ENCODE assay signal across 8 cellular contexts in genomic region chrX:129932137-129932791, GRCh38. TPM values are rescaled to one million over a fixed set of nuclear protein-coding genes. Genes with fewer than 3 reads are reported as not detected.
DNase-seq lines count a peak whose midpoint lies in the region; ATAC-seq, FAIRE-seq and TF ChIP-seq lines count a peak whose summit lies in the region.

No MANE protein-coding gene starts in this region.

- peak; percentile 40 for DNase-seq in COLO668 (lab: John Stamatoyannopoulos, UW; ENCODE audit: unreplicated experiment)
- DNase-seq in LNCaP clone FGC (ENCODE audit: low read depth) = peak; percentile 69
- DNase-seq in activated naive CD8-positive, alpha-beta T cell treated with anti-CD3 and anti-CD28 coated beads, Interleukin-2, amount 10 ng/mL, durations not matched to agents 7 days and 5 days = peak; percentile 78
- peak; percentile 80 to 93 for DNase-seq in cardiac muscle cell (ENCODE audit: low read depth in 1 of 2, low spot score in 1 of 2)
- DNase-seq in pancreas = peak; percentile 84 to 93 (median 92)
- DNase-seq in tibial nerve (ENCODE audit: low spot score in 2 of 2) = peak; percentile 81 to 85

- H3K4me2 ChIP-seq in SU-DHL-6 (ENCODE audit: low read depth, low read length, poor library complexity, severe bottlenecking) = peak overlapping the region; percentile 75

- no peaks in the 10 kb centered on the region for H3K9me3 ChIP-seq in SU-DHL-6 (ENCODE audit: insufficient read depth, low read length)
- H3K9me3 ChIP-seq in cardiac muscle cell (ENCODE audit: low read depth) = no peaks in the 10 kb centered on the region
- no peaks in the 10 kb centered on the region for H3K9me3 ChIP-seq in pancreas
- H3K9me3 ChIP-seq in tibial nerve = no peaks in the 10 kb centered on the region

- intact Hi-C loops in pancreas (cut with DNase I) = no loop called here

- H3K36me3 Mint-ChIP-seq in activated naive CD8-positive, alpha-beta T cell treated with anti-CD3 and anti-CD28 coated beads, Interleukin-2, amount 10 ng/mL, durations not matched to agents 7 days and 5 days = peaks cover 3% of the 10 kb centered on the region

- no peaks in the 10 kb centered on the region for H3K9me2 ChIP-seq in SU-DHL-6 (replicated peaks; ENCODE audit: insufficient read depth, low read length)

- H3K36me3 ChIP-seq in SU-DHL-6 (ENCODE audit: low read length) = no peaks in the 10 kb centered on the region
- no peaks in the 10 kb centered on the region for H3K36me3 ChIP-seq in cardiac muscle cell
- H3K36me3 ChIP-seq in pancreas = peaks cover 0 to 4% (median 0%) of the 10 kb centered on the region in 3 donors
- peaks cover 0 to 18% (median 0%) of the 10 kb centered on the region in 3 donors for H3K36me3 ChIP-seq in tibial nerve

- peak overlapping the region; percentile 75 for H3K27ac Mint-ChIP-seq in activated naive CD8-positive, alpha-beta T cell treated with anti-CD3 and anti-CD28 coated beads, Interleukin-2, amount 10 ng/mL, durations not matched to agents 7 days and 5 days

- H3K9ac ChIP-seq in SU-DHL-6 (ENCODE audit: low read length) = peak overlapping the region; percentile 71

- H3K9me3 Mint-ChIP-seq in activated naive CD8-positive, alpha-beta T cell treated with anti-CD3 and anti-CD28 coated beads, Interleukin-2, amount 10 ng/mL, durations not matched to agents 7 days and 5 days = no peaks in the 10 kb centered on the region

- H3F3A ChIP-seq in SU-DHL-6 (ENCODE audit: insufficient read depth) = peaks cover 19% of the 10 kb centered on the region

- no peaks in the 10 kb centered on the region for H3K79me2 ChIP-seq in SU-DHL-6 (ENCODE audit: insufficient read depth, low read length)

- 2 to 32% methylated on average over 57 to 80 of the region's 84 CpGs for WGBS in pancreas, 2 donors
- 1 to 53% methylated on average over 10 to 84 of the region's 84 CpGs for WGBS in tibial nerve, 2 donors

- H3K4me3 ChIP-seq in LNCaP clone FGC (ENCODE audit: low read depth, low read length) (peak overlapping the region; percentile 59), SU-DHL-6 (ENCODE audit: insufficient read depth, low read length, poor library complexity, severe bottlenecking) (peak overlapping the region; percentile 64), cardiac muscle cell (peak overlapping the region; percentile 52), pancreas (peak overlapping the region; percentile 18 to 50 (median 32)), tibial nerve (peak overlapping the region; percentile 48 to 65 (median 53))

- TF ChIP-seq CTCF in LNCaP clone FGC (IDR thresholded peaks at IDR 0.05; ENCODE audit: control insufficient read depth, extremely low read depth, insufficient read depth) (no peak), SU-DHL-6 (IDR thresholded peaks at IDR 0.05; ENCODE audit: insufficient read depth, low read length, poor library complexity, severe bottlenecking) (no peak), cardiac muscle cell (IDR thresholded peaks at IDR 0.05; ENCODE audit: low read depth, low read length) (no peak), pancreas (IDR thresholded peaks at IDR 0.05) (no peak), tibial nerve (IDR thresholded peaks at IDR 0.05) (no peak)

- no peak for TF ChIP-seq EP300 in tibial nerve (IDR thresholded peaks at IDR 0.05)

- H3K4me3 Mint-ChIP-seq in activated naive CD8-positive, alpha-beta T cell treated with anti-CD3 and anti-CD28 coated beads, Interleukin-2, amount 10 ng/mL, durations not matched to agents 7 days and 5 days = peak overlapping the region; percentile 82

- no peaks in the 10 kb centered on the region for H4K20me1 ChIP-seq in SU-DHL-6 (ENCODE audit: low read depth, low read length)

- peaks cover 8% of the 10 kb centered on the region for H3K27me3 Mint-ChIP-seq in activated naive CD8-positive, alpha-beta T cell treated with anti-CD3 and anti-CD28 coated beads, Interleukin-2, amount 10 ng/mL, durations not matched to agents 7 days and 5 days

- peak overlapping the region; percentile 80 for H2AFZ ChIP-seq in SU-DHL-6 (ENCODE audit: low read depth, low read length, severe bottlenecking)

- no peak for TF ChIP-seq POLR2A in tibial nerve (IDR thresholded peaks at IDR 0.05)

- POLR2A ChIA-PET in activated naive CD8-positive, alpha-beta T cell treated with anti-CD3 and anti-CD28 coated beads, Interleukin-2, amount 10 ng/mL, durations not matched to agents 7 days and 5 days (lab: Charles Lee) = interaction anchor here (1.3 to 1.4 kb wide), 2 partner anchors 97 to 129 kb away, joined by 3 to 6 read pairs; no protein-coding TSS in a partner anchor

- H3K27ac ChIP-seq in SU-DHL-6 (ENCODE audit: low read depth, low read length) (peak overlapping the region; percentile 77), cardiac muscle cell (peak overlapping the region; percentile 78), pancreas (peak overlapping the region in 2 of 4 donors; percentile 42 to 77), tibial nerve (peak overlapping the region; percentile 78 to 93 (median 86))

- H3K27me3 ChIP-seq in SU-DHL-6 (ENCODE audit: low read length) (no peaks in the 10 kb centered on the region), cardiac muscle cell (peaks cover 33% of the 10 kb centered on the region), pancreas (no peaks in the 10 kb centered on the region), tibial nerve (no peaks in the 10 kb centered on the region)

- FAIRE-seq in pancreas (lab: Jason Lieb, UNC) = no peak

- H3K4me1 Mint-ChIP-seq in activated naive CD8-positive, alpha-beta T cell treated with anti-CD3 and anti-CD28 coated beads, Interleukin-2, amount 10 ng/mL, durations not matched to agents 7 days and 5 days = peaks cover 2% of the 10 kb centered on the region

- H3K4me1 ChIP-seq in cardiac muscle cell (ENCODE audit: low read depth) = no peaks in the 10 kb centered on the region
- no peaks in the 10 kb centered on the region for H3K4me1 ChIP-seq in pancreas
- H3K4me1 ChIP-seq in tibial nerve = peaks cover 0 to 5% (median 0%) of the 10 kb centered on the region in 4 donors

- ATAC-seq in GM21515 (IDR thresholded peaks at IDR 0.05; ENCODE audit: unreplicated experiment) (peak; percentile 44), pancreas (peak; percentile 75 to 88 (median 84))
- ATAC-seq in activated naive CD8-positive, alpha-beta T cell treated with anti-CD3 and anti-CD28 coated beads, Interleukin-2, amount 10 ng/mL, durations not matched to agents 7 days and 5 days (ENCODE audit: low read depth) = peak; percentile 76

RNA-seq across cellular contexts. Expression of gene UTP14A, which starts 26.3 kb away (rescaled TPM):
- total RNA-seq in activated naive CD8-positive, alpha-beta T cell treated with anti-CD3 and anti-CD28 coated beads, Interleukin-2, amount 10 ng/mL, durations not matched to agents 7 days and 5 days = 10 to 100 TPM; 20.8 to 21.0 TPM
- total RNA-seq in cardiac muscle cell = 7.4 and 11.8 TPM in 2 replicates
- polyA plus RNA-seq in cardiac muscle cell = 4.7 and 7.8 TPM in 2 replicates
- 10 to 100 TPM in 5 of 6 donors, 1 to 10 TPM in 1; 9.4 to 18.3 (median 12.1) TPM for total RNA-seq in pancreas
- 1 to 10 TPM; 9.0 to 9.8 TPM for polyA plus RNA-seq in pancreas
- total RNA-seq in tibial nerve = 10 to 100 TPM; 14.9 to 27.6 (median 17.7) TPM

RNA-seq across cellular contexts. Expression of gene BCORL1, which starts 50.2 kb away (rescaled TPM):
- 10 to 100 TPM; 14.3 to 15.4 TPM for total RNA-seq in activated naive CD8-positive, alpha-beta T cell treated with anti-CD3 and anti-CD28 coated beads, Interleukin-2, amount 10 ng/mL, durations not matched to agents 7 days and 5 days
- total RNA-seq in cardiac muscle cell (3.9 and 10.7 TPM in 2 replicates), pancreas (10 to 100 TPM in 1 of 6 donors, 1 to 10 TPM in 5; 3.5 to 11.1 (median 6.0) TPM), tibial nerve (10 to 100 TPM in 1 of 4 donors, 1 to 10 TPM in 3; 4.7 to 10.0 (median 9.0) TPM)
- polyA plus RNA-seq in cardiac muscle cell (8.7 and 13.6 TPM in 2 replicates), pancreas (1 to 10 TPM; 1.7 to 3.7 TPM)

Comparison
In these comparisons a context has a peak if more than half of its experiments do, and no peak if none do; other contexts are left out.
1. DNase-seq: peak in every context shown above with its lines; median percentile 92 in pancreas; 86 in cardiac muscle cell; 83 in tibial nerve; 78 in activated naive CD8-positive, alpha-beta T cell treated with anti-CD3 and anti-CD28 coated beads, Interleukin-2, amount 10 ng/mL, durations not matched to agents 7 days and 5 days; 69 in LNCaP clone FGC; 40 in COLO668.